1 cellular context compared by ENCODE assay signal in genomic region chr3:125123455-125123854, GRCh38.
TF ChIP-seq lines count a peak whose summit lies in the region.

No MANE protein-coding gene starts in this region.

TF ChIP-seq in SK-N-SH, 30 proteins besides CTCF, POLR2A, EP300 and RAD21 (continued from another document):
- TF ChIP-seq REST (IDR thresholded peaks at IDR 0.05; ENCODE audit: low read depth, low read length) (no peak), EZH2phosphoT487 (IDR thresholded peaks at IDR 0.05; ENCODE audit: borderline replicate concordance, low read depth) (no peak), GABPA (IDR thresholded peaks at IDR 0.05; ENCODE audit: low read depth) (no peak), SIN3A (IDR thresholded peaks at IDR 0.05; ENCODE audit: borderline replicate concordance, low read depth, low read length) (no peak), NRF1 (IDR thresholded peaks at IDR 0.05; ENCODE audit: low read depth, low read length) (no peak), FOXM1 (IDR thresholded peaks at IDR 0.05; ENCODE audit: low read depth) (no peak), IRF3 (IDR thresholded peaks at IDR 0.05; ENCODE audit: low read depth, low read length) (no peak), ZBTB33 (IDR thresholded peaks at IDR 0.05; ENCODE audit: borderline replicate concordance, low read depth) (no peak), RXRA (IDR thresholded peaks at IDR 0.05; ENCODE audit: borderline replicate concordance, low read depth) (no peak)
